ENCODE assay signal across 1 cellular context in genomic region chr7:155965010-155965409, GRCh38.
TF ChIP-seq lines count a peak whose summit lies in the region.

No MANE protein-coding gene starts in this region.

TF ChIP-seq in GM23338, 12 proteins besides CTCF, POLR2A, EP300 and RAD21 (continued from another document):
- no peak for TF ChIP-seq ZNF462 (CRISPR knock-in tag; IDR thresholded peaks at IDR 0.05)
- no peak for TF ChIP-seq CREB1 (CRISPR knock-in tag; IDR thresholded peaks at IDR 0.05; ENCODE audit: low read depth)
- no peak for TF ChIP-seq EZH2 (IDR thresholded peaks at IDR 0.05; ENCODE audit: low read depth, unreplicated experiment)
- TF ChIP-seq ZNF331 (CRISPR knock-in tag; IDR thresholded peaks at IDR 0.05; ENCODE audit: low read depth): no peak
